ENCODE assay signal across 1 cellular context in genomic region chr22:24175160-24175808, GRCh38.
A peak's percentile ranks its signal among the peaks of the same experiment; 100 is the strongest.
TF ChIP-seq lines count a peak whose summit lies in the region.

No MANE protein-coding gene starts in this region.

TF ChIP-seq in K562, 482 proteins besides CTCF, POLR2A, EP300 and RAD21 (continued from another document and continues in another):
- TF ChIP-seq, protein P1, sequence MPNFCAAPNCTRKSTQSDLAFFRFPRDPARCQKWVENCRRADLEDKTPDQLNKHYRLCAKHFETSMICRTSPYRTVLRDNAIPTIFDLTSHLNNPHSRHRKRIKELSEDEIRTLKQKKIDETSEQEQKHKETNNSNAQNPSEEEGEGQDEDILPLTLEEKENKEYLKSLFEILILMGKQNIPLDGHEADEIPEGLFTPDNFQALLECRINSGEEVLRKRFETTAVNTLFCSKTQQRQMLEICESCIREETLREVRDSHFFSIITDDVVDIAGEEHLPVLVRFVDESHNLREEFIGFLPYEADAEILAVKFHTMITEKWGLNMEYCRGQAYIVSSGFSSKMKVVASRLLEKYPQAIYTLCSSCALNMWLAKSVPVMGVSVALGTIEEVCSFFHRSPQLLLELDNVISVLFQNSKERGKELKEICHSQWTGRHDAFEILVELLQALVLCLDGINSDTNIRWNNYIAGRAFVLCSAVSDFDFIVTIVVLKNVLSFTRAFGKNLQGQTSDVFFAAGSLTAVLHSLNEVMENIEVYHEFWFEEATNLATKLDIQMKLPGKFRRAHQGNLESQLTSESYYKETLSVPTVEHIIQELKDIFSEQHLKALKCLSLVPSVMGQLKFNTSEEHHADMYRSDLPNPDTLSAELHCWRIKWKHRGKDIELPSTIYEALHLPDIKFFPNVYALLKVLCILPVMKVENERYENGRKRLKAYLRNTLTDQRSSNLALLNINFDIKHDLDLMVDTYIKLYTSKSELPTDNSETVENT (CRISPR knock-in tag; IDR thresholded peaks at IDR 0.05): no peak
- TF ChIP-seq ZBTB49 (CRISPR knock-in tag; IDR thresholded peaks at IDR 0.05; ENCODE audit: borderline replicate concordance) (no peak), MEF2A (IDR thresholded peaks at IDR 0.05; ENCODE audit: control insufficient read depth, low read depth, low read length) (no peak), STAT6 (CRISPR knock-in tag; IDR thresholded peaks at IDR 0.05) (no peak), MCM5 (IDR thresholded peaks at IDR 0.05; ENCODE audit: low read depth) (no peak), ZNF717 (CRISPR knock-in tag; IDR thresholded peaks at IDR 0.05) (no peak), NFYB (IDR thresholded peaks at IDR 0.05; ENCODE audit: extremely low read depth, insufficient read length) (no peak), ZNF212 (CRISPR knock-in tag; IDR thresholded peaks at IDR 0.05) (no peak), SMAD1 (IDR thresholded peaks at IDR 0.05; ENCODE audit: low read depth, low read length, partially characterized antibody) (no peak), ZNF395 (CRISPR knock-in tag; IDR thresholded peaks at IDR 0.05) (no peak), ZNF280B (CRISPR knock-in tag; IDR thresholded peaks at IDR 0.05) (no peak), STAT5B (CRISPR knock-in tag; IDR thresholded peaks at IDR 0.05) (no peak), MEIS2 (IDR thresholded peaks at IDR 0.05; ENCODE audit: partially characterized antibody) (peak; percentile 26), NFE2 (IDR thresholded peaks at IDR 0.05; ENCODE audit: low read depth) (no peak), GABPB1 (CRISPR knock-in tag; IDR thresholded peaks at IDR 0.05) (peak; percentile 42; the same call in 1 of the 2 replicates), NUFIP1 (IDR thresholded peaks at IDR 0.05; ENCODE audit: partially characterized antibody) (no peak), PHF21A (IDR thresholded peaks at IDR 0.05; ENCODE audit: borderline replicate concordance, low read depth) (no peak), ZNF512 (tag; IDR thresholded peaks at IDR 0.05) (no peak), GTF2A2 (tag; IDR thresholded peaks at IDR 0.05) (no peak), PRMT5 (CRISPR knock-in tag; IDR thresholded peaks at IDR 0.05) (no peak), MAFF (IDR thresholded peaks at IDR 0.05; ENCODE audit: low read length) (no peak), ZNF583 (CRISPR knock-in tag; IDR thresholded peaks at IDR 0.05) (no peak), SRSF1 (IDR thresholded peaks at IDR 0.05; ENCODE audit: low read depth, low read length) (no peak), U2AF2 (optimal IDR thresholded peaks at IDR 0.05; ENCODE audit: low read depth, low read length) (no peak), ZC3H11A (IDR thresholded peaks at IDR 0.05; ENCODE audit: low read depth, low read length) (no peak), SRF (CRISPR knock-in tag; IDR thresholded peaks at IDR 0.05) (no peak), E2F3 (CRISPR knock-in tag; IDR thresholded peaks at IDR 0.05) (no peak), MEF2D (tag; conservative IDR thresholded peaks at IDR 0.05; ENCODE audit: low read depth) (no peak), CBX5 (IDR thresholded peaks at IDR 0.05; ENCODE audit: borderline replicate concordance, low read depth) (no peak), ZNF668 (CRISPR knock-in tag; IDR thresholded peaks at IDR 0.05) (no peak), CBX8 (IDR thresholded peaks at IDR 0.05; ENCODE audit: borderline replicate concordance, extremely low read depth, low read depth, low read length, poor library complexity, severe bottlenecking) (no peak)
- TF ChIP-seq, protein P2, sequence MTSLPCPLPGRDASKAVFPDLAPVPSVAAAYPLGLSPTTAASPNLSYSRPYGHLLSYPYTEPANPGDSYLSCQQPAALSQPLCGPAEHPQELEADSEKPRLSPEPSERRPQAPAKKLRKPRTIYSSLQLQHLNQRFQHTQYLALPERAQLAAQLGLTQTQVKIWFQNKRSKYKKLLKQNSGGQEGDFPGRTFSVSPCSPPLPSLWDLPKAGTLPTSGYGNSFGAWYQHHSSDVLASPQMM (CRISPR knock-in tag; IDR thresholded peaks at IDR 0.05): no peak
- TF ChIP-seq, protein P3, sequence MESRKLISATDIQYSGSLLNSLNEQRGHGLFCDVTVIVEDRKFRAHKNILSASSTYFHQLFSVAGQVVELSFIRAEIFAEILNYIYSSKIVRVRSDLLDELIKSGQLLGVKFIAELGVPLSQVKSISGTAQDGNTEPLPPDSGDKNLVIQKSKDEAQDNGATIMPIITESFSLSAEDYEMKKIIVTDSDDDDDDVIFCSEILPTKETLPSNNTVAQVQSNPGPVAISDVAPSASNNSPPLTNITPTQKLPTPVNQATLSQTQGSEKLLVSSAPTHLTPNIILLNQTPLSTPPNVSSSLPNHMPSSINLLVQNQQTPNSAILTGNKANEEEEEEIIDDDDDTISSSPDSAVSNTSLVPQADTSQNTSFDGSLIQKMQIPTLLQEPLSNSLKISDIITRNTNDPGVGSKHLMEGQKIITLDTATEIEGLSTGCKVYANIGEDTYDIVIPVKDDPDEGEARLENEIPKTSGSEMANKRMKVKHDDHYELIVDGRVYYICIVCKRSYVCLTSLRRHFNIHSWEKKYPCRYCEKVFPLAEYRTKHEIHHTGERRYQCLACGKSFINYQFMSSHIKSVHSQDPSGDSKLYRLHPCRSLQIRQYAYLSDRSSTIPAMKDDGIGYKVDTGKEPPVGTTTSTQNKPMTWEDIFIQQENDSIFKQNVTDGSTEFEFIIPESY (CRISPR knock-in tag; IDR thresholded peaks at IDR 0.05): peak; percentile 81
- TF ChIP-seq, protein P4, sequence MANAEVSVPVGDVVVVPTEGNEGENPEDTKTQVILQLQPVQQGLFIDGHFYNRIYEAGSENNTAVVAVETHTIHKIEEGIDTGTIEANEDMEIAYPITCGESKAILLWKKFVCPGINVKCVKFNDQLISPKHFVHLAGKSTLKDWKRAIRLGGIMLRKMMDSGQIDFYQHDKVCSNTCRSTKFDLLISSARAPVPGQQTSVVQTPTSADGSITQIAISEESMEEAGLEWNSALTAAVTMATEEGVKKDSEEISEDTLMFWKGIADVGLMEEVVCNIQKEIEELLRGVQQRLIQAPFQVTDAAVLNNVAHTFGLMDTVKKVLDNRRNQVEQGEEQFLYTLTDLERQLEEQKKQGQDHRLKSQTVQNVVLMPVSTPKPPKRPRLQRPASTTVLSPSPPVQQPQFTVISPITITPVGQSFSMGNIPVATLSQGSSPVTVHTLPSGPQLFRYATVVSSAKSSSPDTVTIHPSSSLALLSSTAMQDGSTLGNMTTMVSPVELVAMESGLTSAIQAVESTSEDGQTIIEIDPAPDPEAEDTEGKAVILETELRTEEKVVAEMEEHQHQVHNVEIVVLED (CRISPR knock-in tag; IDR thresholded peaks at IDR 0.05): no peak
- TF ChIP-seq, protein P5, sequence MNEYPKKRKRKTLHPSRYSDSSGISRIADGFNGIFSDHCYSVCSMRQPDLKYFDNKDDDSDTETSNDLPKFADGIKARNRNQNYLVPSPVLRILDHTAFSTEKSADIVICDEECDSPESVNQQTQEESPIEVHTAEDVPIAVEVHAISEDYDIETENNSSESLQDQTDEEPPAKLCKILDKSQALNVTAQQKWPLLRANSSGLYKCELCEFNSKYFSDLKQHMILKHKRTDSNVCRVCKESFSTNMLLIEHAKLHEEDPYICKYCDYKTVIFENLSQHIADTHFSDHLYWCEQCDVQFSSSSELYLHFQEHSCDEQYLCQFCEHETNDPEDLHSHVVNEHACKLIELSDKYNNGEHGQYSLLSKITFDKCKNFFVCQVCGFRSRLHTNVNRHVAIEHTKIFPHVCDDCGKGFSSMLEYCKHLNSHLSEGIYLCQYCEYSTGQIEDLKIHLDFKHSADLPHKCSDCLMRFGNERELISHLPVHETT (CRISPR knock-in tag; conservative IDR thresholded peaks at IDR 0.05 in 1 of 2, IDR thresholded peaks at IDR 0.05 in 1 of 2): no peak
- TF ChIP-seq, protein P6, sequence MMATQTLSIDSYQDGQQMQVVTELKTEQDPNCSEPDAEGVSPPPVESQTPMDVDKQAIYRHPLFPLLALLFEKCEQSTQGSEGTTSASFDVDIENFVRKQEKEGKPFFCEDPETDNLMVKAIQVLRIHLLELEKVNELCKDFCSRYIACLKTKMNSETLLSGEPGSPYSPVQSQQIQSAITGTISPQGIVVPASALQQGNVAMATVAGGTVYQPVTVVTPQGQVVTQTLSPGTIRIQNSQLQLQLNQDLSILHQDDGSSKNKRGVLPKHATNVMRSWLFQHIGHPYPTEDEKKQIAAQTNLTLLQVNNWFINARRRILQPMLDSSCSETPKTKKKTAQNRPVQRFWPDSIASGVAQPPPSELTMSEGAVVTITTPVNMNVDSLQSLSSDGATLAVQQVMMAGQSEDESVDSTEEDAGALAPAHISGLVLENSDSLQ (IDR thresholded peaks at IDR 0.05): peak; percentile 85
- TF ChIP-seq, protein P7, sequence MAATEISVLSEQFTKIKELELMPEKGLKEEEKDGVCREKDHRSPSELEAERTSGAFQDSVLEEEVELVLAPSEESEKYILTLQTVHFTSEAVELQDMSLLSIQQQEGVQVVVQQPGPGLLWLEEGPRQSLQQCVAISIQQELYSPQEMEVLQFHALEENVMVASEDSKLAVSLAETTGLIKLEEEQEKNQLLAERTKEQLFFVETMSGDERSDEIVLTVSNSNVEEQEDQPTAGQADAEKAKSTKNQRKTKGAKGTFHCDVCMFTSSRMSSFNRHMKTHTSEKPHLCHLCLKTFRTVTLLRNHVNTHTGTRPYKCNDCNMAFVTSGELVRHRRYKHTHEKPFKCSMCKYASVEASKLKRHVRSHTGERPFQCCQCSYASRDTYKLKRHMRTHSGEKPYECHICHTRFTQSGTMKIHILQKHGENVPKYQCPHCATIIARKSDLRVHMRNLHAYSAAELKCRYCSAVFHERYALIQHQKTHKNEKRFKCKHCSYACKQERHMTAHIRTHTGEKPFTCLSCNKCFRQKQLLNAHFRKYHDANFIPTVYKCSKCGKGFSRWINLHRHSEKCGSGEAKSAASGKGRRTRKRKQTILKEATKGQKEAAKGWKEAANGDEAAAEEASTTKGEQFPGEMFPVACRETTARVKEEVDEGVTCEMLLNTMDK (IDR thresholded peaks at IDR 0.05; ENCODE audit: borderline replicate concordance, insufficient read depth, low read depth, low read length, poor library complexity, severe bottlenecking): peak; percentile 48
